ENCODE assay signal across 8 cellular contexts in genomic region chr1:150577557-150578277, GRCh38. TPM values are rescaled to one million over a fixed set of nuclear protein-coding genes. Genes with fewer than 3 reads are reported as not detected.
A peak's percentile ranks its signal among the peaks of the same experiment; 100 is the strongest.
DNase-seq lines count a peak whose midpoint lies in the region; ATAC-seq and TF ChIP-seq lines count a peak whose summit lies in the region.

No MANE protein-coding gene starts in this region.

- H3K4me1 Mint-ChIP-seq in endothelial cell (ENCODE audit: unreplicated experiment) = peaks cover 39% of the 10 kb centered on the region

- peaks cover 22% of the 10 kb centered on the region for H3K27me3 Mint-ChIP-seq in endothelial cell (ENCODE audit: unreplicated experiment)

- H3K4me3 Mint-ChIP-seq in endothelial cell (ENCODE audit: unreplicated experiment) = peak overlapping the region; percentile 100

- TF ChIP-seq CTCF in endothelial cell (IDR thresholded peaks at IDR 0.05; ENCODE audit: unreplicated experiment) (no peak), neutrophil (IDR thresholded peaks at IDR 0.05) (no peak)

- no peak for TF ChIP-seq POLR2A in GM18505 (IDR thresholded peaks at IDR 0.05; ENCODE audit: borderline replicate concordance, extremely low read depth, insufficient read depth, insufficient read length)

- H3K27ac ChIP-seq in neutrophil = peak overlapping the region; percentile 100

- peaks cover 47 to 55% of the 10 kb centered on the region in 2 experiments for H3K4me1 ChIP-seq in neutrophil (ENCODE audit: control insufficient read depth in 1 of 2, insufficient read depth in 1 of 2, low read depth in 1 of 2, low read length in 1 of 2)

- peak overlapping the region; percentile 99 for H3K27ac Mint-ChIP-seq in endothelial cell (ENCODE audit: unreplicated experiment)

- H3K9me3 Mint-ChIP-seq in endothelial cell (ENCODE audit: unreplicated experiment) = no peaks in the 10 kb centered on the region

- no peaks in the 10 kb centered on the region for H3K9me3 ChIP-seq in neutrophil

- peaks cover 44% of the 10 kb centered on the region for H3K36me3 Mint-ChIP-seq in endothelial cell (ENCODE audit: low read depth, unreplicated experiment)

- peaks cover 65% of the 10 kb centered on the region for H3K36me3 ChIP-seq in neutrophil

- ATAC-seq in GM18505 (IDR thresholded peaks at IDR 0.05; ENCODE audit: unreplicated experiment) = no peak

- DNase-seq in NCI-H2227 (lab: John Stamatoyannopoulos, UW; ENCODE audit: unreplicated experiment) (peak; percentile 41), NCI-H2227 treated with DMSO at 0.1 percent for 48 hours (lab: John Stamatoyannopoulos, UW) (no peak), RKO (ENCODE audit: low spot score) (peak; percentile 63), endothelial cell (ENCODE audit: low spot score) (no peak), activated gamma-delta T cell treated with Interleukin-2 at 50 U/mL for 16 hours (no peak)
- no peak for DNase-seq in activated effector memory CD4-positive, alpha-beta T cell treated with Interleukin-2 at 50 U/mL for 16 hours

- H3K4me3 ChIP-seq in neutrophil (ENCODE audit: low read depth in 1 of 2, low read length in 1 of 2) = peak overlapping the region; percentile 80 to 97

- no peaks in the 10 kb centered on the region for H3K27me3 ChIP-seq in neutrophil

RNA-seq across cellular contexts. Expression of gene MCL1, which starts 1.7 kb away (rescaled TPM):
- total RNA-seq in endothelial cell (ENCODE audit: unreplicated experiment) = 193 TPM

RNA-seq across cellular contexts. Expression of gene ADAMTSL4, which starts 28.5 kb away (rescaled TPM):
- total RNA-seq in endothelial cell (ENCODE audit: unreplicated experiment) = 0.36 TPM

RNA-seq across cellular contexts. Expression of gene ENSA, which starts 51.7 kb away (rescaled TPM):
- 200 TPM for total RNA-seq in endothelial cell (ENCODE audit: unreplicated experiment)

Comparison
In these comparisons a context has a peak if more than half of its experiments do, and no peak if none do; other contexts are left out.
1. DNase-seq: peak in NCI-H2227 (single experiment) and RKO (single experiment); none in NCI-H2227 treated with DMSO at 0.1 percent for 48 hours (single experiment), endothelial cell (single experiment), activated effector memory CD4-positive, alpha-beta T cell treated with Interleukin-2 at 50 U/mL for 16 hours (single experiment) and activated gamma-delta T cell treated with Interleukin-2 at 50 U/mL for 16 hours (single experiment).